In the genomic region with DNA sequence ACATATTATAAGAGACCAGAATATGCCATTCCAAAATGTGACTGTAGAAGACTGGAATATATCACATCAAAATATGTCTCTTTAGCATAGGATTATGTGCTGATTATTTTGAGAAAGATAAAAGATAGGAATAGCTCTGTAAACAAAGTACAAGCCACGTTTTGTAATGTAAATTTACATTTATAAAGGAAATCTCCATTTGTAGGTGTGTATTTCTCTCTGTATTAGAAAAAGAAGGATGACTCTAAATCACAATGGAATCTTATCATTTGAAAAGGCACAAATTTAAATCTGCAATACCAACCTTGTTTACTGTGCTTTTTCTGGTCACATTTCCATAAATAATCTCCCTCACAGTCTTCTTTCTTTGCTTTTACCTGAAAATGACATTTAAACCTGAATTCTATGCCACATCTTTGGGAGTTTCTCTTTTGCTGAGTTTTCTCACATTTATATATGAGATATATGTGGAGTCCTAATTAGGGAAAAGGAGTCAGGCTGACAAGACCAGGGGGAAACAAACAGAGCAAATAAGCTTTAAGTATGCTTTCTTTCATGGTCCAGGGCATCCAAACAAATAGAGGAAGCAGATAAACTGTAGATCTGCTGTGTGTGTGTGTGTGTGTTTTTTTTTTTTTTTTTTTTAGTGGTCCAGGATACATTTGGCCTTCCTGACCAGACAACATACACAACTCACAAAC, we compare ENCODE assay signal across 16 cellular contexts.
"Had no signal": no experiment of that assay in that cellular context is flagged by ENCODE, and none has a peak within 500 bp of the region (broad histone marks: within the 10 kb centered on the region; RNA-seq: fewer than 3 reads in every experiment).

No MANE protein-coding gene starts in this region.

- H3K4me1 ChIP-seq: esophagus squamous epithelium, gastroesophageal sphincter, tibial artery, upper lobe of right lung, vagina had no signal

- H3K4me1 Mint-ChIP-seq: naive B cell, nephron had no signal

- H3K36me3 ChIP-seq: esophagus squamous epithelium, gastroesophageal sphincter, neutrophil, tibial artery, upper lobe of right lung, vagina had no signal

- H3K27me3 ChIP-seq: gastroesophageal sphincter, neutrophil, tibial artery, upper lobe of right lung, vagina had no signal

- ATAC-seq: gastroesophageal sphincter; right cardiac atrium; stimulated activated naive CD8-positive, alpha-beta T cell treated with anti-CD3 and anti-CD28 coated beads, Interleukin-15, Interleukin-2, amounts not matched to agents 100 U/mL and 50 U/mL, for 24 hours; upper lobe of right lung had no signal

- H3K27me3 Mint-ChIP-seq: naive B cell had no signal

- FAIRE-seq: small intestine had no signal

- H3K27ac Mint-ChIP-seq: naive B cell, nephron had no signal

- DNase-seq: effector memory CD4-positive, alpha-beta T cell; esophagus squamous epithelium; foreskin fibroblast; glutamatergic neuron; kidney glomerular epithelial cell; naive B cell; right cardiac atrium; small intestine; stimulated activated CD4-positive, alpha-beta T cell treated with anti-CD3 and anti-CD28 coated beads, Interleukin-2, amount 100 ng/mL, for 48 hours; stimulated activated naive CD8-positive, alpha-beta T cell treated with anti-CD3 and anti-CD28 coated beads, Interleukin-15, Interleukin-2, amounts not matched to agents 100 U/mL and 50 U/mL, for 24 hours; tibial artery; upper lobe of right lung had no signal

- H3K9me3 ChIP-seq: esophagus squamous epithelium, gastroesophageal sphincter, neutrophil, tibial artery, upper lobe of right lung, vagina had no signal

- H3K4me3 ChIP-seq: esophagus squamous epithelium, gastroesophageal sphincter, tibial artery, upper lobe of right lung, vagina had no signal

- H3K4me3 Mint-ChIP-seq: naive B cell, nephron had no signal

- H3K27ac ChIP-seq: esophagus squamous epithelium, gastroesophageal sphincter, neutrophil, tibial artery, upper lobe of right lung, vagina had no signal
